Comparison of ENCODE assay signal across 21 cellular contexts in genomic region chr22:46958649-46959048, GRCh38.
"Had no signal": no experiment of that assay in that cellular context is flagged by ENCODE, and none has a peak within 500 bp of the region (broad histone marks: within the 10 kb centered on the region; RNA-seq: fewer than 3 reads in every experiment).

No MANE protein-coding gene starts in this region.

- H3K27ac Mint-ChIP-seq: natural killer cell treated with Interleukin-12 subunit alpha and Interleukin-12 subunit beta and Interleukin-15 and Interleukin-18, amount 100 ng/mL, for 72 hours; stimulated activated naive B cell treated with anti-CD40 and anti-IgM and Interleukin-4, amounts not matched to agents 10 μg/mL and 1 μg/mL and 100 μg/mL, for 72 hours; stimulated activated naive CD8-positive, alpha-beta T cell treated with anti-CD3 and anti-CD28 coated beads, Interleukin-15, amount 100 ng/mL, for 72 hours had no signal

- H3K4me3 Mint-ChIP-seq: immature natural killer cell; natural killer cell treated with Interleukin-12 subunit alpha and Interleukin-12 subunit beta and Interleukin-15 and Interleukin-18, amount 100 ng/mL, for 72 hours; stimulated activated naive B cell treated with anti-CD40 and anti-IgM and Interleukin-4, amounts not matched to agents 10 μg/mL and 1 μg/mL and 100 μg/mL, for 72 hours; stimulated activated naive CD8-positive, alpha-beta T cell treated with anti-CD3 and anti-CD28 coated beads, Interleukin-15, amount 100 ng/mL, for 72 hours had no signal

- H3K4me1 ChIP-seq: right atrium auricular region, sigmoid colon, testis, upper lobe of right lung, vagina had no signal

- H3K36me3 Mint-ChIP-seq: natural killer cell treated with Interleukin-12 subunit alpha and Interleukin-12 subunit beta and Interleukin-15 and Interleukin-18, amount 100 ng/mL, for 72 hours had no signal

- H3K27ac ChIP-seq: coronary artery, ovary, right atrium auricular region, sigmoid colon, skin epidermis, testis, tibial nerve, upper lobe of right lung, vagina had no signal

- H3K9me3 Mint-ChIP-seq: immature natural killer cell; natural killer cell treated with Interleukin-12 subunit alpha and Interleukin-12 subunit beta and Interleukin-15 and Interleukin-18, amount 100 ng/mL, for 72 hours; stimulated activated naive B cell treated with anti-CD40 and anti-IgM and Interleukin-4, amounts not matched to agents 10 μg/mL and 1 μg/mL and 100 μg/mL, for 72 hours; stimulated activated naive CD8-positive, alpha-beta T cell treated with anti-CD3 and anti-CD28 coated beads, Interleukin-15, amount 100 ng/mL, for 72 hours had no signal

- H3K36me3 ChIP-seq: ovary, right atrium auricular region, sigmoid colon, upper lobe of right lung, vagina had no signal

- H3K27me3 Mint-ChIP-seq: natural killer cell treated with Interleukin-12 subunit alpha and Interleukin-12 subunit beta and Interleukin-15 and Interleukin-18, amount 100 ng/mL, for 72 hours; stimulated activated naive B cell treated with anti-CD40 and anti-IgM and Interleukin-4, amounts not matched to agents 10 μg/mL and 1 μg/mL and 100 μg/mL, for 72 hours; stimulated activated naive CD8-positive, alpha-beta T cell treated with anti-CD3 and anti-CD28 coated beads, Interleukin-15, amount 100 ng/mL, for 72 hours had no signal

- ATAC-seq: esophagus mucosa; left ventricle myocardium superior; natural killer cell treated with Interleukin-12 subunit alpha and Interleukin-12 subunit beta and Interleukin-15 and Interleukin-18, amount 100 ng/mL, for 72 hours; stimulated activated naive B cell treated with anti-CD40 and anti-IgM and Interleukin-4, amounts not matched to agents 10 μg/mL and 1 μg/mL and 100 μg/mL, for 72 hours; stimulated activated naive CD8-positive, alpha-beta T cell treated with anti-CD3 and anti-CD28 coated beads, Interleukin-15, amount 100 ng/mL, for 72 hours; upper lobe of right lung had no signal

- DNase-seq: effector CD4-positive, alpha-beta T cell; immature natural killer cell; left ventricle myocardium superior; mesenchymal stem cell; midbrain; stimulated activated CD4-positive, alpha-beta T cell treated with anti-CD3 and anti-CD28 coated beads, Interleukin-2, amount 100 ng/mL, for 24 hours; stimulated activated CD4-positive, alpha-beta T cell treated with anti-CD3 and anti-CD28 coated beads, Interleukin-4, amount 100 ng/mL, for 4 hours; stimulated activated naive B cell treated with anti-CD40 and anti-IgM and Interleukin-4, amounts not matched to agents 10 μg/mL and 1 μg/mL and 100 μg/mL, for 72 hours; stimulated activated naive CD8-positive, alpha-beta T cell treated with anti-CD3 and anti-CD28 coated beads, Interleukin-15, amount 100 ng/mL, for 72 hours; testis; upper lobe of right lung had no signal

- H3K4me3 ChIP-seq: coronary artery, lung, ovary, right atrium auricular region, sigmoid colon, skin epidermis, testis, tibial nerve, upper lobe of right lung, vagina had no signal

- H3K9me3 ChIP-seq: ovary, right atrium auricular region, sigmoid colon, testis, tibial nerve, upper lobe of right lung, vagina had no signal

- H3K27me3 ChIP-seq: ovary, right atrium auricular region, sigmoid colon, testis, tibial nerve, upper lobe of right lung, vagina had no signal
